ENCODE assay signal across 26 cellular contexts in genomic region chr11:11571893-11572292, GRCh38. TPM values are rescaled to one million over a fixed set of nuclear protein-coding genes. Genes with fewer than 3 reads are reported as not detected.
DNase-seq lines count a peak whose midpoint lies in the region; ATAC-seq and TF ChIP-seq lines count a peak whose summit lies in the region.
"Had no signal": no experiment of that assay in that cellular context is flagged by ENCODE, and none has a peak within 500 bp of the region (broad histone marks: within the 10 kb centered on the region; RNA-seq: fewer than 3 reads in every experiment).

No MANE protein-coding gene starts in this region.

- intact Hi-C loops in esophagus muscularis mucosa (cut with DNase I) (loop anchor here (5.0 kb wide), 1 partner anchor 40 kb away; no protein-coding TSS in a partner anchor), ovary (cut with DNase I) (loop anchor here in 1 of 4 donors (10.0 kb wide), 1 partner anchor 297 kb away; no protein-coding TSS in a partner anchor)
- intact Hi-C loops in CD4-positive, alpha-beta memory T cell (cut with micrococcal nuclease): no loop called here

- ATAC-seq in stimulated activated effector memory CD8-positive, alpha-beta T cell treated with anti-CD3 and anti-CD28 coated beads, Interleukin-12 subunit alpha, Interleukin-12 subunit beta, amount 100 ng/mL, for 72 hours: no peak
- ATAC-seq: HCT116 had no signal

- H4K20me1 ChIP-seq in osteoblast (ENCODE audit: insufficient read depth, low read length): no peaks in the 10 kb centered on the region
- no peaks in the 10 kb centered on the region for H4K20me1 ChIP-seq in neural progenitor cell (ENCODE audit: low read depth)
- H4K20me1 ChIP-seq: BLaER1 treated with 17β-estradiol and CSF1 and Interleukin-3, amounts not matched to agents 10 nM and 100 nM had no signal

- H3K4me2 ChIP-seq in osteoblast (ENCODE audit: insufficient read depth, low read length) (no peak overlapping the region), neural progenitor cell (no peak overlapping the region)
- H3K4me2 ChIP-seq: BLaER1 treated with 17β-estradiol and CSF1 and Interleukin-3, amounts not matched to agents 10 nM and 100 nM had no signal

- no peaks in the 10 kb centered on the region for H3K9me3 Mint-ChIP-seq in neural progenitor cell
- no peaks in the 10 kb centered on the region for H3K9me3 Mint-ChIP-seq in CD4-positive, alpha-beta memory T cell
- H3K9me3 Mint-ChIP-seq in stimulated activated effector memory CD8-positive, alpha-beta T cell treated with anti-CD3 and anti-CD28 coated beads, Interleukin-12 subunit alpha, Interleukin-12 subunit beta, amount 100 ng/mL, for 72 hours: no peaks in the 10 kb centered on the region
- H3K9me3 Mint-ChIP-seq: CD4-positive, alpha-beta T cell; IgD-negative memory B cell had no signal

- H3K79me2 ChIP-seq in osteoblast (ENCODE audit: insufficient read depth, low read length) (no peaks in the 10 kb centered on the region), neural progenitor cell (ENCODE audit: low read depth) (no peaks in the 10 kb centered on the region)

- TF ChIP-seq CTCF in esophagus muscularis mucosa (IDR thresholded peaks at IDR 0.05) (no peak), osteoblast (IDR thresholded peaks at IDR 0.05; ENCODE audit: extremely low read depth, low read depth, low read length) (no peak), ovary (IDR thresholded peaks at IDR 0.05) (no peak), neural progenitor cell (IDR thresholded peaks at IDR 0.05) (no peak)

- no peaks in the 10 kb centered on the region for H3K36me3 ChIP-seq in SJSA1
- H3K36me3 ChIP-seq in esophagus muscularis mucosa: no peaks in the 10 kb centered on the region
- no peaks in the 10 kb centered on the region for H3K36me3 ChIP-seq in osteoblast (ENCODE audit: insufficient read depth, low read length)
- H3K36me3 ChIP-seq in ovary: no peaks in the 10 kb centered on the region
- H3K36me3 ChIP-seq in neural progenitor cell: no peaks in the 10 kb centered on the region
- no peaks in the 10 kb centered on the region for H3K36me3 ChIP-seq in CD4-positive, alpha-beta memory T cell (ENCODE audit: insufficient read depth, low read length)
- H3K36me3 ChIP-seq: BLaER1 treated with 17β-estradiol and CSF1 and Interleukin-3, amounts not matched to agents 10 nM and 100 nM had no signal

- H3K36me3 Mint-ChIP-seq in neural progenitor cell: no peaks in the 10 kb centered on the region
- H3K36me3 Mint-ChIP-seq in CD4-positive, alpha-beta memory T cell: no peaks in the 10 kb centered on the region
- H3K36me3 Mint-ChIP-seq in stimulated activated effector memory CD8-positive, alpha-beta T cell treated with anti-CD3 and anti-CD28 coated beads, Interleukin-12 subunit alpha, Interleukin-12 subunit beta, amount 100 ng/mL, for 72 hours: no peaks in the 10 kb centered on the region

- H3K27ac ChIP-seq in SJSA1 (peak overlapping the region; percentile 22), esophagus muscularis mucosa (replicated peaks in 1 of 4) (peak overlapping the region in 3 of 4 donors; percentile 65 to 68 (median 67)), osteoblast (ENCODE audit: low read depth, low read length) (no peak overlapping the region), ovary (no peak overlapping the region), neural progenitor cell (no peak overlapping the region)
- no peak overlapping the region for H3K27ac ChIP-seq in CD4-positive, alpha-beta memory T cell (ENCODE audit: low read depth, low read length)
- H3K27ac ChIP-seq: BLaER1 treated with 17β-estradiol and CSF1 and Interleukin-3, amounts not matched to agents 10 nM and 100 nM; SK-N-MC had no signal

- peaks cover 5% of the 10 kb centered on the region for H3K27me3 Mint-ChIP-seq in neural progenitor cell (ENCODE audit: insufficient read depth, low read depth)
- peaks cover 3 to 7% of the 10 kb centered on the region in 2 donors for H3K27me3 Mint-ChIP-seq in CD4-positive, alpha-beta memory T cell

- H3K27ac Mint-ChIP-seq in neural progenitor cell: no peak overlapping the region
- H3K27ac Mint-ChIP-seq in CD4-positive, alpha-beta memory T cell: no peak overlapping the region
- H3K27ac Mint-ChIP-seq in stimulated activated effector memory CD8-positive, alpha-beta T cell treated with anti-CD3 and anti-CD28 coated beads, Interleukin-12 subunit alpha, Interleukin-12 subunit beta, amount 100 ng/mL, for 72 hours: no peak overlapping the region
- H3K27ac Mint-ChIP-seq: CD4-positive, alpha-beta T cell; IgD-negative memory B cell had no signal

- TF ChIP-seq EP300 in esophagus muscularis mucosa (IDR thresholded peaks at IDR 0.05) (no peak), ovary (IDR thresholded peaks at IDR 0.05) (no peak)

- H3K4me1 Mint-ChIP-seq in neural progenitor cell: peaks cover 6% of the 10 kb centered on the region
- no peaks in the 10 kb centered on the region for H3K4me1 Mint-ChIP-seq in CD4-positive, alpha-beta memory T cell
- peaks cover 6% of the 10 kb centered on the region for H3K4me1 Mint-ChIP-seq in stimulated activated effector memory CD8-positive, alpha-beta T cell treated with anti-CD3 and anti-CD28 coated beads, Interleukin-12 subunit alpha, Interleukin-12 subunit beta, amount 100 ng/mL, for 72 hours
- H3K4me1 Mint-ChIP-seq: IgD-negative memory B cell had no signal

- 78% methylated on average over 7 of the region's 7 CpGs for WGBS in esophagus muscularis mucosa
- 88 to 94% (median 92%) methylated on average over 7 of the region's 7 CpGs for WGBS in ovary, 3 donors

- H3K4me3 ChIP-seq in SJSA1: no peak overlapping the region
- H3K4me3 ChIP-seq in esophagus muscularis mucosa: no peak overlapping the region
- H3K4me3 ChIP-seq in osteoblast (ENCODE audit: insufficient read depth, low read length): no peak overlapping the region
- no peak overlapping the region for H3K4me3 ChIP-seq in ovary
- no peak overlapping the region for H3K4me3 ChIP-seq in neural progenitor cell
- H3K4me3 ChIP-seq in CD4-positive, alpha-beta memory T cell (ENCODE audit: low read length in 2 of 2): no peak overlapping the region
- H3K4me3 ChIP-seq: BLaER1 treated with 17β-estradiol and CSF1 and Interleukin-3, amounts not matched to agents 10 nM and 100 nM; SK-N-MC had no signal

- CTCF ChIA-PET in CD4-positive, alpha-beta memory T cell (lab: Charles Lee; ENCODE audit: partially characterized antibody): no interaction called here

- no peak overlapping the region for H3K4me3 Mint-ChIP-seq in neural progenitor cell
- no peak overlapping the region for H3K4me3 Mint-ChIP-seq in CD4-positive, alpha-beta memory T cell
- H3K4me3 Mint-ChIP-seq in stimulated activated effector memory CD8-positive, alpha-beta T cell treated with anti-CD3 and anti-CD28 coated beads, Interleukin-12 subunit alpha, Interleukin-12 subunit beta, amount 100 ng/mL, for 72 hours: no peak overlapping the region
- H3K4me3 Mint-ChIP-seq: CD4-positive, alpha-beta T cell; IgD-negative memory B cell had no signal

- POLR2A ChIA-PET in CD4-positive, alpha-beta memory T cell (lab: Charles Lee; ENCODE audit: partially characterized antibody): no interaction called here

- H3F3A ChIP-seq in neural progenitor cell (ENCODE audit: low read depth): no peaks in the 10 kb centered on the region

- TF ChIP-seq POLR2A in esophagus muscularis mucosa (IDR thresholded peaks at IDR 0.05; ENCODE audit: low read depth) (no peak), ovary (IDR thresholded peaks at IDR 0.05) (no peak)

- H2AFZ ChIP-seq in osteoblast (ENCODE audit: low read length) (no peak overlapping the region), neural progenitor cell (replicated peaks) (no peak overlapping the region)

- H3K4me1 ChIP-seq in SJSA1 (replicated peaks) (peaks cover 21% of the 10 kb centered on the region), esophagus muscularis mucosa (peaks cover 27 to 95% (median 67%) of the 10 kb centered on the region in 4 donors), osteoblast (ENCODE audit: insufficient read depth, low read length) (peaks cover 9% of the 10 kb centered on the region), ovary (ENCODE audit: insufficient read depth) (peaks cover 2% of the 10 kb centered on the region), neural progenitor cell (no peaks in the 10 kb centered on the region)
- no peaks in the 10 kb centered on the region for H3K4me1 ChIP-seq in CD4-positive, alpha-beta memory T cell (ENCODE audit: insufficient read depth, low read length)

- no peak overlapping the region for H3K9ac ChIP-seq in neural progenitor cell
- H3K9ac ChIP-seq: BLaER1 treated with 17β-estradiol and CSF1 and Interleukin-3, amounts not matched to agents 10 nM and 100 nM had no signal

- H3K27me3 ChIP-seq in SJSA1 (replicated peaks): no peaks in the 10 kb centered on the region
- H3K27me3 ChIP-seq in esophagus muscularis mucosa: no peaks in the 10 kb centered on the region
- H3K27me3 ChIP-seq in osteoblast (ENCODE audit: insufficient read depth, low read length): peaks cover 9% of the 10 kb centered on the region
- H3K27me3 ChIP-seq in ovary: no peaks in the 10 kb centered on the region
- no peaks in the 10 kb centered on the region for H3K27me3 ChIP-seq in neural progenitor cell
- no peaks in the 10 kb centered on the region for H3K27me3 ChIP-seq in CD4-positive, alpha-beta memory T cell (ENCODE audit: insufficient read depth, low read length)
- H3K27me3 ChIP-seq: BLaER1 treated with 17β-estradiol and CSF1 and Interleukin-3, amounts not matched to agents 10 nM and 100 nM had no signal

- DNase-seq in H4 (ENCODE audit: low spot score) (peak; percentile 48), SJSA1 (ENCODE audit: low read depth in 1 of 2, low spot score in 2 of 2) (peak in 1 of 2 experiments; percentile 20), esophagus muscularis mucosa (ENCODE audit: extremely low spot score) (no peak), osteoblast (ENCODE audit: insufficient read length, low spot score, missing footprints) (peak; percentile 68), ovary (no peak), neural progenitor cell (ENCODE audit: low spot score) (no peak)
- DNase-seq in CD4-positive, alpha-beta memory T cell: no peak
- DNase-seq in stimulated activated effector memory CD8-positive, alpha-beta T cell treated with anti-CD3 and anti-CD28 coated beads, Interleukin-12 subunit alpha, Interleukin-12 subunit beta, amount 100 ng/mL, for 72 hours (ENCODE audit: low spot score in 2 of 2): no peak
- DNase-seq: AML-193; CD4-positive, alpha-beta T cell; COR-L47; DMS53; Karpas-422; NCI-H1092; NCI-H1417 treated with DMSO at 0.1 percent for 48 hours; NCI-H1694 treated with DMSO at 0.1 percent for 48 hours; NCI-H2081; NCI-H226; NCI-H510A; NCI-H69; RPMI8226; SHP77 had no signal

- H3K9me3 ChIP-seq in SJSA1 (replicated peaks): no peaks in the 10 kb centered on the region
- no peaks in the 10 kb centered on the region for H3K9me3 ChIP-seq in esophagus muscularis mucosa
- no peaks in the 10 kb centered on the region for H3K9me3 ChIP-seq in osteoblast (ENCODE audit: low read depth, low read length)
- H3K9me3 ChIP-seq in ovary: no peaks in the 10 kb centered on the region
- no peaks in the 10 kb centered on the region for H3K9me3 ChIP-seq in neural progenitor cell (ENCODE audit: low read depth)
- H3K9me3 ChIP-seq in CD4-positive, alpha-beta memory T cell (ENCODE audit: control insufficient read depth in 1 of 2, low read length in 2 of 2): no peaks in the 10 kb centered on the region
- H3K9me3 ChIP-seq: BLaER1 treated with 17β-estradiol and CSF1 and Interleukin-3, amounts not matched to agents 10 nM and 100 nM had no signal

RNA-seq across cellular contexts. Expression of gene GALNT18, which starts 49.9 kb away (rescaled TPM):
- total RNA-seq in H4 (2014; rRNA removed; shearing (Covaris generic)): 5.0 and 6.8 TPM in 2 replicates
- 1.5 and 6.6 TPM in 2 replicates for total RNA-seq in SJSA1 (2014; rRNA removed; shearing (Covaris generic))
- total RNA-seq in esophagus muscularis mucosa (10 to 100 TPM; 29.1 to 67.0 (median 49.3) TPM), osteoblast (3.2 and 4.7 TPM in 2 replicates), ovary (10 to 100 TPM in 2 of 7 donors, 1 to 10 TPM in 5; 3.0 to 12.3 (median 7.0) TPM), neural progenitor cell (ENCODE audit: low replicate concordance) (2.4 and 4.0 TPM in 2 replicates)
- polyA plus RNA-seq in ovary: 10 to 100 TPM in 1 of 2 donors, 1 to 10 TPM in 1; 7.7 to 13.2 TPM
- not detected for total RNA-seq in CD4-positive, alpha-beta memory T cell
- polyA plus RNA-seq in CD4-positive, alpha-beta memory T cell: not detected
- polyA plus RNA-seq: IgD-negative memory B cell had no signal

Comparison
In these comparisons a context has a peak if more than half of its experiments do, and no peak if none do; other contexts are left out.
1. DNase-seq: peak in H4 (single experiment) and osteoblast (single experiment); none in esophagus muscularis mucosa (single experiment), ovary (0 of 5), neural progenitor cell (single experiment), CD4-positive, alpha-beta memory T cell (0 of 5) and stimulated activated effector memory CD8-positive, alpha-beta T cell treated with anti-CD3 and anti-CD28 coated beads, Interleukin-12 subunit alpha, Interleukin-12 subunit beta, amount 100 ng/mL, for 72 hours (0 of 2).
2. H3K27ac ChIP-seq: peak in SJSA1 (single experiment) and esophagus muscularis mucosa (3 of 4); none in osteoblast (single experiment), ovary (0 of 2), neural progenitor cell (single experiment) and CD4-positive, alpha-beta memory T cell (single experiment).